Comparison of ENCODE assay signal across 2 cellular contexts in genomic region chr9:87898151-87898550, GRCh38.
TF ChIP-seq lines count a peak whose summit lies in the region.

No MANE protein-coding gene starts in this region.

TF ChIP-seq in IMR-90, 13 proteins besides CTCF, POLR2A, EP300 and RAD21:
- TF ChIP-seq CHD1 (IDR thresholded peaks at IDR 0.05; ENCODE audit: low read depth, low read length) (no peak), BHLHE40 (IDR thresholded peaks at IDR 0.05; ENCODE audit: low read depth, low read length) (no peak), NFE2L2 (IDR thresholded peaks at IDR 0.05; ENCODE audit: low read depth, low read length) (no peak), RCOR1 (IDR thresholded peaks at IDR 0.05; ENCODE audit: insufficient replicate concordance, low read length) (no peak)
- TF ChIP-seq, protein P1, sequence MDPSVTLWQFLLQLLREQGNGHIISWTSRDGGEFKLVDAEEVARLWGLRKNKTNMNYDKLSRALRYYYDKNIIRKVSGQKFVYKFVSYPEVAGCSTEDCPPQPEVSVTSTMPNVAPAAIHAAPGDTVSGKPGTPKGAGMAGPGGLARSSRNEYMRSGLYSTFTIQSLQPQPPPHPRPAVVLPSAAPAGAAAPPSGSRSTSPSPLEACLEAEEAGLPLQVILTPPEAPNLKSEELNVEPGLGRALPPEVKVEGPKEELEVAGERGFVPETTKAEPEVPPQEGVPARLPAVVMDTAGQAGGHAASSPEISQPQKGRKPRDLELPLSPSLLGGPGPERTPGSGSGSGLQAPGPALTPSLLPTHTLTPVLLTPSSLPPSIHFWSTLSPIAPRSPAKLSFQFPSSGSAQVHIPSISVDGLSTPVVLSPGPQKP (IDR thresholded peaks at IDR 0.05; ENCODE audit: borderline replicate concordance, low read depth, low read length) = no peak

TF ChIP-seq in endothelial cell of umbilical vein, 7 proteins besides CTCF, POLR2A, EP300 and RAD21:
- peak; percentile 50 for TF ChIP-seq FOS (IDR thresholded peaks at IDR 0.05; ENCODE audit: borderline replicate concordance, insufficient read depth, low read length)
- TF ChIP-seq GATA2 (IDR thresholded peaks at IDR 0.05; ENCODE audit: insufficient read depth, insufficient read length, low read depth, low read length) = no peak
